2 cellular contexts compared by ENCODE assay signal in the genomic region with DNA sequence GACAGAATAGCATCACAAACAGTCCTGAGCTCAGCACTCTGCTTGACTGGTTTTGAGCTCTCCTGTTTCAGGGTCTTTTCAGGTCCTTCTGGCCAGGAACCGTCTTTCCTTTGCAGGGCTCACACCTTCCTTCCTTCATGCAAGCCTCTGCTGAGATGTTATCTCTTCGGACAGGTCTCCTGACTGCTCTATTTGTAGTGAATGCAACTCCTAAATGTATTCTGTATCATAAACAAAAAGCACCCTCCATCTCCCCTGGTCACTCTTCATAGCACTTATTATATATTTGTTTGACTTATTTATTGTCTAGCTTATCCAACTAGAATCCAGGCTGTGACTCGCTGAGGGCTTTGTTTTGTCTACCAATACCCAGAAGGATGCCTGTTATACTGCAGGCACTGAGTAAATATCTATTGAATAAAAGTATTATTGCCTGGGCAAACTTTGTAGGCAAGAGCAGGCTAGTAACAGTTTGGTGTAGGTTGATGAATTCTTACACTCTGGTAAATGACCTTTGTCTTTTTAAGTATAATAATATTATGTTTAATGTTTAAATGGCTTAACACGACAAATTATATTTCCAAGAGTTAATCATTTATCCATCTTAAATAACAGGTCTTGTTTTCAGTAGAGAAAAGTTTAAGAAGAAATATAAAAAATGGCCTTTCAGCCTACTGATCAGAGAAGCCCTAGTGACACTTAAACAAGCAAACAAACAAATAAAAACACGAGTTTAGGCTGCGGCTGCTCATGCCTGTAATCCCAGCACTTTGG.
TF ChIP-seq lines count a peak whose summit lies in the region.

No MANE protein-coding gene starts in this region.

TF ChIP-seq in SK-N-SH, 30 proteins besides CTCF, POLR2A, EP300 and RAD21 (continued from another document):
- TF ChIP-seq, protein P1, sequence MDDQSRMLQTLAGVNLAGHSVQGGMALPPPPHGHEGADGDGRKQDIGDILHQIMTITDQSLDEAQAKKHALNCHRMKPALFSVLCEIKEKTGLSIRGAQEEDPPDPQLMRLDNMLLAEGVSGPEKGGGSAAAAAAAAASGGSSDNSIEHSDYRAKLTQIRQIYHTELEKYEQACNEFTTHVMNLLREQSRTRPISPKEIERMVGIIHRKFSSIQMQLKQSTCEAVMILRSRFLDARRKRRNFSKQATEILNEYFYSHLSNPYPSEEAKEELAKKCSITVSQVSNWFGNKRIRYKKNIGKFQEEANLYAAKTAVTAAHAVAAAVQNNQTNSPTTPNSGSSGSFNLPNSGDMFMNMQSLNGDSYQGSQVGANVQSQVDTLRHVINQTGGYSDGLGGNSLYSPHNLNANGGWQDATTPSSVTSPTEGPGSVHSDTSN (IDR thresholded peaks at IDR 0.05), result no peak
- TF ChIP-seq GATA2 (CRISPR knock-in tag; IDR thresholded peaks at IDR 0.05), result no peak
- TF ChIP-seq RXRA (IDR thresholded peaks at IDR 0.05; ENCODE audit: borderline replicate concordance, low read depth), result no peak
- TF ChIP-seq TAF1 (IDR thresholded peaks at IDR 0.05; ENCODE audit: borderline replicate concordance, low read depth, low read length), result no peak
- TF ChIP-seq GABPA (IDR thresholded peaks at IDR 0.05; ENCODE audit: low read depth), result no peak
- TF ChIP-seq, protein P2, sequence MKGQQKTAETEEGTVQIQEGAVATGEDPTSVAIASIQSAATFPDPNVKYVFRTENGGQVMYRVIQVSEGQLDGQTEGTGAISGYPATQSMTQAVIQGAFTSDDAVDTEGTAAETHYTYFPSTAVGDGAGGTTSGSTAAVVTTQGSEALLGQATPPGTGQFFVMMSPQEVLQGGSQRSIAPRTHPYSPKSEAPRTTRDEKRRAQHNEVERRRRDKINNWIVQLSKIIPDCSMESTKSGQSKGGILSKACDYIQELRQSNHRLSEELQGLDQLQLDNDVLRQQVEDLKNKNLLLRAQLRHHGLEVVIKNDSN (IDR thresholded peaks at IDR 0.05; ENCODE audit: borderline replicate concordance, low read depth), result no peak
- TF ChIP-seq SMC3 (IDR thresholded peaks at IDR 0.05; ENCODE audit: low read depth, low read length), result no peak
- TF ChIP-seq, protein P3, sequence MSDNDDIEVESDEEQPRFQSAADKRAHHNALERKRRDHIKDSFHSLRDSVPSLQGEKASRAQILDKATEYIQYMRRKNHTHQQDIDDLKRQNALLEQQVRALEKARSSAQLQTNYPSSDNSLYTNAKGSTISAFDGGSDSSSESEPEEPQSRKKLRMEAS (IDR thresholded peaks at IDR 0.05; ENCODE audit: low read depth), result no peak
- TF ChIP-seq EZH2phosphoT487 (IDR thresholded peaks at IDR 0.05; ENCODE audit: borderline replicate concordance, low read depth), result no peak

TF ChIP-seq in SK-N-SH treated with all-trans-retinoic acid at 6 μM for 48 hours, 23 proteins besides CTCF, POLR2A, EP300 and RAD21 (continued from another document):
- TF ChIP-seq, protein P4, sequence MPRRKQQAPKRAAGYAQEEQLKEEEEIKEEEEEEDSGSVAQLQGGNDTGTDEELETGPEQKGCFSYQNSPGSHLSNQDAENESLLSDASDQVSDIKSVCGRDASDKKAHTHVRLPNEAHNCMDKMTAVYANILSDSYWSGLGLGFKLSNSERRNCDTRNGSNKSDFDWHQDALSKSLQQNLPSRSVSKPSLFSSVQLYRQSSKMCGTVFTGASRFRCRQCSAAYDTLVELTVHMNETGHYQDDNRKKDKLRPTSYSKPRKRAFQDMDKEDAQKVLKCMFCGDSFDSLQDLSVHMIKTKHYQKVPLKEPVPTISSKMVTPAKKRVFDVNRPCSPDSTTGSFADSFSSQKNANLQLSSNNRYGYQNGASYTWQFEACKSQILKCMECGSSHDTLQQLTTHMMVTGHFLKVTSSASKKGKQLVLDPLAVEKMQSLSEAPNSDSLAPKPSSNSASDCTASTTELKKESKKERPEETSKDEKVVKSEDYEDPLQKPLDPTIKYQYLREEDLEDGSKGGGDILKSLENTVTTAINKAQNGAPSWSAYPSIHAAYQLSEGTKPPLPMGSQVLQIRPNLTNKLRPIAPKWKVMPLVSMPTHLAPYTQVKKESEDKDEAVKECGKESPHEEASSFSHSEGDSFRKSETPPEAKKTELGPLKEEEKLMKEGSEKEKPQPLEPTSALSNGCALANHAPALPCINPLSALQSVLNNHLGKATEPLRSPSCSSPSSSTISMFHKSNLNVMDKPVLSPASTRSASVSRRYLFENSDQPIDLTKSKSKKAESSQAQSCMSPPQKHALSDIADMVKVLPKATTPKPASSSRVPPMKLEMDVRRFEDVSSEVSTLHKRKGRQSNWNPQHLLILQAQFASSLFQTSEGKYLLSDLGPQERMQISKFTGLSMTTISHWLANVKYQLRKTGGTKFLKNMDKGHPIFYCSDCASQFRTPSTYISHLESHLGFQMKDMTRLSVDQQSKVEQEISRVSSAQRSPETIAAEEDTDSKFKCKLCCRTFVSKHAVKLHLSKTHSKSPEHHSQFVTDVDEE (CRISPR knock-in tag; IDR thresholded peaks at IDR 0.05), result no peak
- TF ChIP-seq ZNF70 (CRISPR knock-in tag; IDR thresholded peaks at IDR 0.05) (no peak), BACH2 (CRISPR knock-in tag; IDR thresholded peaks at IDR 0.05; ENCODE audit: borderline replicate concordance) (no peak), ZNF8 (CRISPR knock-in tag; IDR thresholded peaks at IDR 0.05) (no peak), PPARA (CRISPR knock-in tag; IDR thresholded peaks at IDR 0.05; ENCODE audit: borderline replicate concordance) (no peak), ZC3H10 (CRISPR knock-in tag; IDR thresholded peaks at IDR 0.05) (no peak), TCF4 (CRISPR knock-in tag; IDR thresholded peaks at IDR 0.05; ENCODE audit: borderline replicate concordance) (no peak), OSR1 (CRISPR knock-in tag; IDR thresholded peaks at IDR 0.05) (no peak), CSDC2 (CRISPR knock-in tag; IDR thresholded peaks at IDR 0.05) (no peak), ISL1 (CRISPR knock-in tag; IDR thresholded peaks at IDR 0.05) (no peak), ZFP3 (CRISPR knock-in tag; IDR thresholded peaks at IDR 0.05) (no peak), RARB (CRISPR knock-in tag; IDR thresholded peaks at IDR 0.05) (no peak), ZFP30 (CRISPR knock-in tag; IDR thresholded peaks at IDR 0.05) (no peak)
- TF ChIP-seq, protein P5, sequence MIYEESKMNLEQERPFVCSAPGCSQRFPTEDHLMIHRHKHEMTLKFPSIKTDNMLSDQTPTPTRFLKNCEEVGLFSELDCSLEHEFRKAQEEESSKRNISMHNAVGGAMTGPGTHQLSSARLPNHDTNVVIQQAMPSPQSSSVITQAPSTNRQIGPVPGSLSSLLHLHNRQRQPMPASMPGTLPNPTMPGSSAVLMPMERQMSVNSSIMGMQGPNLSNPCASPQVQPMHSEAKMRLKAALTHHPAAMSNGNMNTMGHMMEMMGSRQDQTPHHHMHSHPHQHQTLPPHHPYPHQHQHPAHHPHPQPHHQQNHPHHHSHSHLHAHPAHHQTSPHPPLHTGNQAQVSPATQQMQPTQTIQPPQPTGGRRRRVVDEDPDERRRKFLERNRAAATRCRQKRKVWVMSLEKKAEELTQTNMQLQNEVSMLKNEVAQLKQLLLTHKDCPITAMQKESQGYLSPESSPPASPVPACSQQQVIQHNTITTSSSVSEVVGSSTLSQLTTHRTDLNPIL (CRISPR knock-in tag; IDR thresholded peaks at IDR 0.05; ENCODE audit: low read depth), result no peak
- TF ChIP-seq, protein P6, sequence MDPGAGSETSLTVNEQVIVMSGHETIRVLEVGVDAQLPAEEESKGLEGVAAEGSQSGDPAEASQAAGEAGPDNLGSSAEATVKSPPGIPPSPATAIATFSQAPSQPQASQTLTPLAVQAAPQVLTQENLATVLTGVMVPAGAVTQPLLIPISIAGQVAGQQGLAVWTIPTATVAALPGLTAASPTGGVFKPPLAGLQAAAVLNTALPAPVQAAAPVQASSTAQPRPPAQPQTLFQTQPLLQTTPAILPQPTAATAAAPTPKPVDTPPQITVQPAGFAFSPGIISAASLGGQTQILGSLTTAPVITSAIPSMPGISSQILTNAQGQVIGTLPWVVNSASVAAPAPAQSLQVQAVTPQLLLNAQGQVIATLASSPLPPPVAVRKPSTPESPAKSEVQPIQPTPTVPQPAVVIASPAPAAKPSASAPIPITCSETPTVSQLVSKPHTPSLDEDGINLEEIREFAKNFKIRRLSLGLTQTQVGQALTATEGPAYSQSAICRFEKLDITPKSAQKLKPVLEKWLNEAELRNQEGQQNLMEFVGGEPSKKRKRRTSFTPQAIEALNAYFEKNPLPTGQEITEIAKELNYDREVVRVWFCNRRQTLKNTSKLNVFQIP (CRISPR knock-in tag; IDR thresholded peaks at IDR 0.05; ENCODE audit: borderline replicate concordance, low read depth), result no peak
- TF ChIP-seq, protein P7, sequence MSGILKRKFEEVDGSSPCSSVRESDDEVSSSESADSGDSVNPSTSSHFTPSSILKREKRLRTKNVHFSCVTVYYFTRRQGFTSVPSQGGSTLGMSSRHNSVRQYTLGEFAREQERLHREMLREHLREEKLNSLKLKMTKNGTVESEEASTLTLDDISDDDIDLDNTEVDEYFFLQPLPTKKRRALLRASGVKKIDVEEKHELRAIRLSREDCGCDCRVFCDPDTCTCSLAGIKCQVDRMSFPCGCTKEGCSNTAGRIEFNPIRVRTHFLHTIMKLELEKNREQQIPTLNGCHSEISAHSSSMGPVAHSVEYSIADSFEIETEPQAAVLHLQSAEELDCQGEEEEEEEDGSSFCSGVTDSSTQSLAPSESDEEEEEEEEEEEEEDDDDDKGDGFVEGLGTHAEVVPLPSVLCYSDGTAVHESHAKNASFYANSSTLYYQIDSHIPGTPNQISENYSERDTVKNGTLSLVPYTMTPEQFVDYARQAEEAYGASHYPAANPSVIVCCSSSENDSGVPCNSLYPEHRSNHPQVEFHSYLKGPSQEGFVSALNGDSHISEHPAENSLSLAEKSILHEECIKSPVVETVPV (CRISPR knock-in tag; IDR thresholded peaks at IDR 0.05), result no peak
TF ChIP-seq in SK-N-SH treated with all-trans-retinoic acid at 6 μM for 48 hours: peak in this region for 0.
